In the genomic region with DNA sequence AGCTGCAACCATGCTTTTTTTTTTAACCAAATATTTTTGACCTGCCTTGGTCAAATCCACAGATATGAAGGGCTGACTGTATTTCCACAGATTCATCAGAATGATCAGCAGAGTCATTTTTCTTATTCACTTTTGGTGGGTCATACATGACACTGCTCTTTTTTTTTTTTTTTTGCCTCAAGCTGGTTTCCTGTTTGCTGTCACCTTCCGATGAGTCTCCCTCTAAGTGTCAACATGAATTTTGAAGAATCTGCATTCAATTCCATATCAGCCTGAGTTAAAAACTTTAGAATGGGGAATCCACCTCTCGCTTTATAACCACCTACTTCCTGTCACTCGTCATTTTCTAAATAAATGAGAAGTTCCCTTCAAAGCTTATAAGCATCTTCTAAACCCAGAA, we compare ENCODE assay signal across 19 cellular contexts. TPM values are rescaled to one million over a fixed set of nuclear protein-coding genes. Genes with fewer than 3 reads are reported as not detected.
A peak's percentile ranks its signal among the peaks of the same experiment; 100 is the strongest.
DNase-seq lines count a peak whose midpoint lies in the region; ATAC-seq, FAIRE-seq and TF ChIP-seq lines count a peak whose summit lies in the region.
"Had no signal": no experiment of that assay in that cellular context is flagged by ENCODE, and none has a peak within 500 bp of the region (broad histone marks: within the 10 kb centered on the region; RNA-seq: fewer than 3 reads in every experiment).

No MANE protein-coding gene starts in this region.

- H3K9ac ChIP-seq in kidney (ENCODE audit: low read length in 2 of 2) = no peak overlapping the region

- no peaks in the 10 kb centered on the region for H3K9me3 Mint-ChIP-seq in glutamatergic neuron (ENCODE audit: unreplicated experiment)

- intact Hi-C loops in kidney (cut with DNase I) = no loop called here

- H3K4me3 Mint-ChIP-seq in glutamatergic neuron (ENCODE audit: unreplicated experiment) = no peak overlapping the region

- DNase-seq in NOMO-1 treated with DMSO at 0.1 percent for 48 hours (lab: John Stamatoyannopoulos, UW; ENCODE audit: unreplicated experiment) = peak; percentile 32
- no peak for DNase-seq in NOMO-1 treated with dmso at 0.1 percent for 144 hours (lab: John Stamatoyannopoulos, UW; ENCODE audit: unreplicated experiment)
- no peak for DNase-seq in GM12892 (ENCODE audit: insufficient read length)
- DNase-seq in fibroblast of mammary gland (ENCODE audit: low read depth) = peak; percentile 24
- DNase-seq in glutamatergic neuron = no peak
- DNase-seq in kidney = no peak
- DNase-seq: 8988T, H7, Karpas-422, left colon, midbrain, NCI-H1436 treated with DMSO at 0.1 percent for 48 hours, NCI-H226, nucleus accumbens, right cardiac atrium had no signal

- no peak overlapping the region for H3K27ac Mint-ChIP-seq in glutamatergic neuron (ENCODE audit: unreplicated experiment)

- no peak for TF ChIP-seq POLR2A in GM12892 (IDR thresholded peaks at IDR 0.05; ENCODE audit: low read depth, low read length)

- H3K4me1 Mint-ChIP-seq in glutamatergic neuron (ENCODE audit: low read depth, unreplicated experiment) = no peaks in the 10 kb centered on the region

- H3K36me3 ChIP-seq in kidney (ENCODE audit: control insufficient read depth in 1 of 2, insufficient read depth in 2 of 2, low read length in 2 of 2) = no peaks in the 10 kb centered on the region

- peaks cover 6% of the 10 kb centered on the region for H3K27me3 Mint-ChIP-seq in glutamatergic neuron (ENCODE audit: unreplicated experiment)

- ATAC-seq in SK-N-SH treated with all-trans-retinoic acid at 6 μM for 48 hours (peak; percentile 20; the same call in 2 of the 3 replicates), GM18909 (IDR thresholded peaks at IDR 0.05; ENCODE audit: poor library complexity, unreplicated experiment) (no peak)
- ATAC-seq: left colon, right cardiac atrium had no signal

- no peaks in the 10 kb centered on the region for H3K36me3 Mint-ChIP-seq in glutamatergic neuron (ENCODE audit: unreplicated experiment)

- no peak overlapping the region for H3K27ac ChIP-seq in kidney (ENCODE audit: low read depth in 2 of 2, low read length in 2 of 2)
- H3K27ac ChIP-seq: C4-2B had no signal

- peak; percentile 64 for FAIRE-seq in GM12892 (lab: Jason Lieb, UNC)
- FAIRE-seq in kidney (lab: Jason Lieb, UNC) = no peak
- FAIRE-seq: TTC549 had no signal

- H3K4me1 ChIP-seq in kidney (ENCODE audit: control insufficient read depth in 1 of 2, insufficient read depth in 1 of 2, low read depth in 1 of 2, low read length in 2 of 2) = peaks cover 0 to 7% of the 10 kb centered on the region in 2 donors

- no peaks in the 10 kb centered on the region for H3K9me3 ChIP-seq in kidney (ENCODE audit: control insufficient read depth in 1 of 2, low read length in 2 of 2)

- TF ChIP-seq CTCF in fibroblast of mammary gland (conservative IDR thresholded peaks at IDR 0.05; ENCODE audit: control insufficient read depth, insufficient read depth, low read depth, low read length) = no peak
- TF ChIP-seq CTCF in glutamatergic neuron (IDR thresholded peaks at IDR 0.05; ENCODE audit: partially characterized antibody, unreplicated experiment) = no peak
- TF ChIP-seq CTCF in kidney (IDR thresholded peaks at IDR 0.05; ENCODE audit: borderline replicate concordance, extremely low read depth, insufficient read depth) = no peak

- H3K4me3 ChIP-seq in fibroblast of mammary gland (ENCODE audit: control insufficient read depth, low read depth, low read length) (no peak overlapping the region), kidney (ENCODE audit: low read length in 2 of 2) (no peak overlapping the region)

TF ChIP-seq in SK-N-SH treated with all-trans-retinoic acid at 6 μM for 48 hours, 23 proteins besides CTCF, POLR2A, EP300 and RAD21:
- TF ChIP-seq ZC3H10 (CRISPR knock-in tag; IDR thresholded peaks at IDR 0.05) = no peak
- TF ChIP-seq RARB (CRISPR knock-in tag; IDR thresholded peaks at IDR 0.05) = no peak

RNA-seq across cellular contexts. Expression of a gene that starts 2.2 kb away (rescaled TPM):
- polyA plus RNA-seq in GM12892 (2012; ENCODE audit: missing spikeins) = 54.1 TPM
- total RNA-seq in glutamatergic neuron (ENCODE audit: unreplicated experiment) (2.4 TPM), kidney (29.1 TPM)
- polyA plus RNA-seq in kidney (ENCODE audit: insufficient read depth, low read depth, low replicate concordance) = 5.4 TPM

Comparison
In these comparisons a context has a peak if more than half of its experiments do, and no peak if none do; other contexts are left out.
1. DNase-seq: peak in NOMO-1 treated with DMSO at 0.1 percent for 48 hours (single experiment) and fibroblast of mammary gland (single experiment); none in NOMO-1 treated with dmso at 0.1 percent for 144 hours (single experiment), GM12892 (single experiment), glutamatergic neuron (single experiment) and kidney (single experiment).